In the genomic region with DNA sequence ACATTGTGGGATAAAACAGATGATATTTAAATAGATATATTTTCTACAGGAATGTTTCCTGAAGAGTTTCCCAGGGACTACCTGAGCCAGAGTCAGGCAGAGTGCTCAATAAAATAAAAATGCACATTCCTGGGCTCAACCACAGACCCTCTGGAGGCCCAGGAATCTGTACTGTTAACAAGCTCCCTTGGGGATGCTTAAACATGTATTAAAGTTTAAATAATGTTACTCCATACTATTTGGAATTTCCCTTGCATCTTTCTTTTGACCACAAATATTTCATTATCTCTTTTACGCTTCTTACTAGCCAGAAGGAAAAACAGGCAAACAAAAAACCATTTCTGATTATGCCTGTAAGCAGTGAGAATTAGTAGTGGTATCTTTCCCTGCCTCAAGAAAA, we compare ENCODE assay signal across 1 cellular context.
TF ChIP-seq lines count a peak whose summit lies in the region.

No MANE protein-coding gene starts in this region.

TF ChIP-seq in GM12878, 131 proteins besides CTCF, POLR2A, EP300 and RAD21 (continues in another document):
- TF ChIP-seq DPF2 (IDR thresholded peaks at IDR 0.05) (peak; percentile 60; the same call in 1 of the 2 replicates), NBN (IDR thresholded peaks at IDR 0.05) (0 out of 2 replicates have a peak, but pooled peaks have one; percentile 39), TARDBP (IDR thresholded peaks at IDR 0.05; ENCODE audit: borderline replicate concordance) (no peak), CHD2 (IDR thresholded peaks at IDR 0.05; ENCODE audit: borderline replicate concordance, low read depth, low read length) (no peak), YBX1 (IDR thresholded peaks at IDR 0.05) (no peak), SREBF1 (IDR thresholded peaks at IDR 0.05; ENCODE audit: low read length) (no peak), JUNB (IDR thresholded peaks at IDR 0.05) (no peak), SUPT20H (IDR thresholded peaks at IDR 0.05; ENCODE audit: borderline replicate concordance, control insufficient read depth, low read depth, low read length) (no peak), SIN3A (IDR thresholded peaks at IDR 0.05; ENCODE audit: low read depth, low read length) (no peak), HDAC6 (IDR thresholded peaks at IDR 0.05; ENCODE audit: unreplicated experiment) (no peak), BRCA1 (IDR thresholded peaks at IDR 0.05; ENCODE audit: low read depth, low read length) (no peak), PAX5 (IDR thresholded peaks at IDR 0.05; ENCODE audit: borderline replicate concordance, low read depth, low read length) (no peak), KDM1A (IDR thresholded peaks at IDR 0.05; ENCODE audit: borderline replicate concordance) (no peak), ZNF217 (IDR thresholded peaks at IDR 0.05) (peak; percentile 79; the same call in 1 of the 2 replicates), BHLHE40 (IDR thresholded peaks at IDR 0.05; ENCODE audit: borderline replicate concordance in 1 of 2, low read depth in 2 of 2, low read length in 1 of 2) (no peak)
- TF ChIP-seq, protein P1, sequence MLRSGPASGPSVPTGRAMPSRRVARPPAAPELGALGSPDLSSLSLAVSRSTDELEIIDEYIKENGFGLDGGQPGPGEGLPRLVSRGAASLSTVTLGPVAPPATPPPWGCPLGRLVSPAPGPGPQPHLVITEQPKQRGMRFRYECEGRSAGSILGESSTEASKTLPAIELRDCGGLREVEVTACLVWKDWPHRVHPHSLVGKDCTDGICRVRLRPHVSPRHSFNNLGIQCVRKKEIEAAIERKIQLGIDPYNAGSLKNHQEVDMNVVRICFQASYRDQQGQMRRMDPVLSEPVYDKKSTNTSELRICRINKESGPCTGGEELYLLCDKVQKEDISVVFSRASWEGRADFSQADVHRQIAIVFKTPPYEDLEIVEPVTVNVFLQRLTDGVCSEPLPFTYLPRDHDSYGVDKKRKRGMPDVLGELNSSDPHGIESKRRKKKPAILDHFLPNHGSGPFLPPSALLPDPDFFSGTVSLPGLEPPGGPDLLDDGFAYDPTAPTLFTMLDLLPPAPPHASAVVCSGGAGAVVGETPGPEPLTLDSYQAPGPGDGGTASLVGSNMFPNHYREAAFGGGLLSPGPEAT (IDR thresholded peaks at IDR 0.05; ENCODE audit: low read depth) = 0 out of 2 replicates have a peak, but pooled peaks have one; percentile 44
- TF ChIP-seq, protein P2, sequence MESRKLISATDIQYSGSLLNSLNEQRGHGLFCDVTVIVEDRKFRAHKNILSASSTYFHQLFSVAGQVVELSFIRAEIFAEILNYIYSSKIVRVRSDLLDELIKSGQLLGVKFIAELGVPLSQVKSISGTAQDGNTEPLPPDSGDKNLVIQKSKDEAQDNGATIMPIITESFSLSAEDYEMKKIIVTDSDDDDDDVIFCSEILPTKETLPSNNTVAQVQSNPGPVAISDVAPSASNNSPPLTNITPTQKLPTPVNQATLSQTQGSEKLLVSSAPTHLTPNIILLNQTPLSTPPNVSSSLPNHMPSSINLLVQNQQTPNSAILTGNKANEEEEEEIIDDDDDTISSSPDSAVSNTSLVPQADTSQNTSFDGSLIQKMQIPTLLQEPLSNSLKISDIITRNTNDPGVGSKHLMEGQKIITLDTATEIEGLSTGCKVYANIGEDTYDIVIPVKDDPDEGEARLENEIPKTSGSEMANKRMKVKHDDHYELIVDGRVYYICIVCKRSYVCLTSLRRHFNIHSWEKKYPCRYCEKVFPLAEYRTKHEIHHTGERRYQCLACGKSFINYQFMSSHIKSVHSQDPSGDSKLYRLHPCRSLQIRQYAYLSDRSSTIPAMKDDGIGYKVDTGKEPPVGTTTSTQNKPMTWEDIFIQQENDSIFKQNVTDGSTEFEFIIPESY (IDR thresholded peaks at IDR 0.05) = no peak
- TF ChIP-seq, protein P3, sequence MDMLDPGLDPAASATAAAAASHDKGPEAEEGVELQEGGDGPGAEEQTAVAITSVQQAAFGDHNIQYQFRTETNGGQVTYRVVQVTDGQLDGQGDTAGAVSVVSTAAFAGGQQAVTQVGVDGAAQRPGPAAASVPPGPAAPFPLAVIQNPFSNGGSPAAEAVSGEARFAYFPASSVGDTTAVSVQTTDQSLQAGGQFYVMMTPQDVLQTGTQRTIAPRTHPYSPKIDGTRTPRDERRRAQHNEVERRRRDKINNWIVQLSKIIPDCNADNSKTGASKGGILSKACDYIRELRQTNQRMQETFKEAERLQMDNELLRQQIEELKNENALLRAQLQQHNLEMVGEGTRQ (IDR thresholded peaks at IDR 0.05; ENCODE audit: borderline replicate concordance, low read depth, low read length) = no peak
- TF ChIP-seq, protein P4, sequence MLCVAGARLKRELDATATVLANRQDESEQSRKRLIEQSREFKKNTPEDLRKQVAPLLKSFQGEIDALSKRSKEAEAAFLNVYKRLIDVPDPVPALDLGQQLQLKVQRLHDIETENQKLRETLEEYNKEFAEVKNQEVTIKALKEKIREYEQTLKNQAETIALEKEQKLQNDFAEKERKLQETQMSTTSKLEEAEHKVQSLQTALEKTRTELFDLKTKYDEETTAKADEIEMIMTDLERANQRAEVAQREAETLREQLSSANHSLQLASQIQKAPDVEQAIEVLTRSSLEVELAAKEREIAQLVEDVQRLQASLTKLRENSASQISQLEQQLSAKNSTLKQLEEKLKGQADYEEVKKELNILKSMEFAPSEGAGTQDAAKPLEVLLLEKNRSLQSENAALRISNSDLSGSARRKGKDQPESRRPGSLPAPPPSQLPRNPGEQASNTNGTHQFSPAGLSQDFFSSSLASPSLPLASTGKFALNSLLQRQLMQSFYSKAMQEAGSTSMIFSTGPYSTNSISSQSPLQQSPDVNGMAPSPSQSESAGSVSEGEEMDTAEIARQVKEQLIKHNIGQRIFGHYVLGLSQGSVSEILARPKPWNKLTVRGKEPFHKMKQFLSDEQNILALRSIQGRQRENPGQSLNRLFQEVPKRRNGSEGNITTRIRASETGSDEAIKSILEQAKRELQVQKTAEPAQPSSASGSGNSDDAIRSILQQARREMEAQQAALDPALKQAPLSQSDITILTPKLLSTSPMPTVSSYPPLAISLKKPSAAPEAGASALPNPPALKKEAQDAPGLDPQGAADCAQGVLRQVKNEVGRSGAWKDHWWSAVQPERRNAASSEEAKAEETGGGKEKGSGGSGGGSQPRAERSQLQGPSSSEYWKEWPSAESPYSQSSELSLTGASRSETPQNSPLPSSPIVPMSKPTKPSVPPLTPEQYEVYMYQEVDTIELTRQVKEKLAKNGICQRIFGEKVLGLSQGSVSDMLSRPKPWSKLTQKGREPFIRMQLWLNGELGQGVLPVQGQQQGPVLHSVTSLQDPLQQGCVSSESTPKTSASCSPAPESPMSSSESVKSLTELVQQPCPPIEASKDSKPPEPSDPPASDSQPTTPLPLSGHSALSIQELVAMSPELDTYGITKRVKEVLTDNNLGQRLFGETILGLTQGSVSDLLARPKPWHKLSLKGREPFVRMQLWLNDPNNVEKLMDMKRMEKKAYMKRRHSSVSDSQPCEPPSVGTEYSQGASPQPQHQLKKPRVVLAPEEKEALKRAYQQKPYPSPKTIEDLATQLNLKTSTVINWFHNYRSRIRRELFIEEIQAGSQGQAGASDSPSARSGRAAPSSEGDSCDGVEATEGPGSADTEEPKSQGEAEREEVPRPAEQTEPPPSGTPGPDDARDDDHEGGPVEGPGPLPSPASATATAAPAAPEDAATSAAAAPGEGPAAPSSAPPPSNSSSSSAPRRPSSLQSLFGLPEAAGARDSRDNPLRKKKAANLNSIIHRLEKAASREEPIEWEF (IDR thresholded peaks at IDR 0.05; ENCODE audit: insufficient replicate concordance, low read depth, low read length) = no peak
- TF ChIP-seq, protein P5, sequence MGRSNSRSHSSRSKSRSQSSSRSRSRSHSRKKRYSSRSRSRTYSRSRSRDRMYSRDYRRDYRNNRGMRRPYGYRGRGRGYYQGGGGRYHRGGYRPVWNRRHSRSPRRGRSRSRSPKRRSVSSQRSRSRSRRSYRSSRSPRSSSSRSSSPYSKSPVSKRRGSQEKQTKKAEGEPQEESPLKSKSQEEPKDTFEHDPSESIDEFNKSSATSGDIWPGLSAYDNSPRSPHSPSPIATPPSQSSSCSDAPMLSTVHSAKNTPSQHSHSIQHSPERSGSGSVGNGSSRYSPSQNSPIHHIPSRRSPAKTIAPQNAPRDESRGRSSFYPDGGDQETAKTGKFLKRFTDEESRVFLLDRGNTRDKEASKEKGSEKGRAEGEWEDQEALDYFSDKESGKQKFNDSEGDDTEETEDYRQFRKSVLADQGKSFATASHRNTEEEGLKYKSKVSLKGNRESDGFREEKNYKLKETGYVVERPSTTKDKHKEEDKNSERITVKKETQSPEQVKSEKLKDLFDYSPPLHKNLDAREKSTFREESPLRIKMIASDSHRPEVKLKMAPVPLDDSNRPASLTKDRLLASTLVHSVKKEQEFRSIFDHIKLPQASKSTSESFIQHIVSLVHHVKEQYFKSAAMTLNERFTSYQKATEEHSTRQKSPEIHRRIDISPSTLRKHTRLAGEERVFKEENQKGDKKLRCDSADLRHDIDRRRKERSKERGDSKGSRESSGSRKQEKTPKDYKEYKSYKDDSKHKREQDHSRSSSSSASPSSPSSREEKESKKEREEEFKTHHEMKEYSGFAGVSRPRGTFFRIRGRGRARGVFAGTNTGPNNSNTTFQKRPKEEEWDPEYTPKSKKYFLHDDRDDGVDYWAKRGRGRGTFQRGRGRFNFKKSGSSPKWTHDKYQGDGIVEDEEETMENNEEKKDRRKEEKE (IDR thresholded peaks at IDR 0.05) = no peak
- TF ChIP-seq, protein P6, sequence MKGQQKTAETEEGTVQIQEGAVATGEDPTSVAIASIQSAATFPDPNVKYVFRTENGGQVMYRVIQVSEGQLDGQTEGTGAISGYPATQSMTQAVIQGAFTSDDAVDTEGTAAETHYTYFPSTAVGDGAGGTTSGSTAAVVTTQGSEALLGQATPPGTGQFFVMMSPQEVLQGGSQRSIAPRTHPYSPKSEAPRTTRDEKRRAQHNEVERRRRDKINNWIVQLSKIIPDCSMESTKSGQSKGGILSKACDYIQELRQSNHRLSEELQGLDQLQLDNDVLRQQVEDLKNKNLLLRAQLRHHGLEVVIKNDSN (IDR thresholded peaks at IDR 0.05; ENCODE audit: borderline replicate concordance, extremely low read length, insufficient read depth, low read depth, low read length) = no peak
- TF ChIP-seq, protein P7, sequence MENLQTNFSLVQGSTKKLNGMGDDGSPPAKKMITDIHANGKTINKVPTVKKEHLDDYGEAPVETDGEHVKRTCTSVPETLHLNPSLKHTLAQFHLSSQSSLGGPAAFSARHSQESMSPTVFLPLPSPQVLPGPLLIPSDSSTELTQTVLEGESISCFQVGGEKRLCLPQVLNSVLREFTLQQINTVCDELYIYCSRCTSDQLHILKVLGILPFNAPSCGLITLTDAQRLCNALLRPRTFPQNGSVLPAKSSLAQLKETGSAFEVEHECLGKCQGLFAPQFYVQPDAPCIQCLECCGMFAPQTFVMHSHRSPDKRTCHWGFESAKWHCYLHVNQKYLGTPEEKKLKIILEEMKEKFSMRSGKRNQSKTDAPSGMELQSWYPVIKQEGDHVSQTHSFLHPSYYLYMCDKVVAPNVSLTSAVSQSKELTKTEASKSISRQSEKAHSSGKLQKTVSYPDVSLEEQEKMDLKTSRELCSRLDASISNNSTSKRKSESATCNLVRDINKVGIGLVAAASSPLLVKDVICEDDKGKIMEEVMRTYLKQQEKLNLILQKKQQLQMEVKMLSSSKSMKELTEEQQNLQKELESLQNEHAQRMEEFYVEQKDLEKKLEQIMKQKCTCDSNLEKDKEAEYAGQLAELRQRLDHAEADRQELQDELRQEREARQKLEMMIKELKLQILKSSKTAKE (IDR thresholded peaks at IDR 0.05; ENCODE audit: low read depth, poor library complexity, severe bottlenecking) = peak; percentile 63
- TF ChIP-seq, protein P8, sequence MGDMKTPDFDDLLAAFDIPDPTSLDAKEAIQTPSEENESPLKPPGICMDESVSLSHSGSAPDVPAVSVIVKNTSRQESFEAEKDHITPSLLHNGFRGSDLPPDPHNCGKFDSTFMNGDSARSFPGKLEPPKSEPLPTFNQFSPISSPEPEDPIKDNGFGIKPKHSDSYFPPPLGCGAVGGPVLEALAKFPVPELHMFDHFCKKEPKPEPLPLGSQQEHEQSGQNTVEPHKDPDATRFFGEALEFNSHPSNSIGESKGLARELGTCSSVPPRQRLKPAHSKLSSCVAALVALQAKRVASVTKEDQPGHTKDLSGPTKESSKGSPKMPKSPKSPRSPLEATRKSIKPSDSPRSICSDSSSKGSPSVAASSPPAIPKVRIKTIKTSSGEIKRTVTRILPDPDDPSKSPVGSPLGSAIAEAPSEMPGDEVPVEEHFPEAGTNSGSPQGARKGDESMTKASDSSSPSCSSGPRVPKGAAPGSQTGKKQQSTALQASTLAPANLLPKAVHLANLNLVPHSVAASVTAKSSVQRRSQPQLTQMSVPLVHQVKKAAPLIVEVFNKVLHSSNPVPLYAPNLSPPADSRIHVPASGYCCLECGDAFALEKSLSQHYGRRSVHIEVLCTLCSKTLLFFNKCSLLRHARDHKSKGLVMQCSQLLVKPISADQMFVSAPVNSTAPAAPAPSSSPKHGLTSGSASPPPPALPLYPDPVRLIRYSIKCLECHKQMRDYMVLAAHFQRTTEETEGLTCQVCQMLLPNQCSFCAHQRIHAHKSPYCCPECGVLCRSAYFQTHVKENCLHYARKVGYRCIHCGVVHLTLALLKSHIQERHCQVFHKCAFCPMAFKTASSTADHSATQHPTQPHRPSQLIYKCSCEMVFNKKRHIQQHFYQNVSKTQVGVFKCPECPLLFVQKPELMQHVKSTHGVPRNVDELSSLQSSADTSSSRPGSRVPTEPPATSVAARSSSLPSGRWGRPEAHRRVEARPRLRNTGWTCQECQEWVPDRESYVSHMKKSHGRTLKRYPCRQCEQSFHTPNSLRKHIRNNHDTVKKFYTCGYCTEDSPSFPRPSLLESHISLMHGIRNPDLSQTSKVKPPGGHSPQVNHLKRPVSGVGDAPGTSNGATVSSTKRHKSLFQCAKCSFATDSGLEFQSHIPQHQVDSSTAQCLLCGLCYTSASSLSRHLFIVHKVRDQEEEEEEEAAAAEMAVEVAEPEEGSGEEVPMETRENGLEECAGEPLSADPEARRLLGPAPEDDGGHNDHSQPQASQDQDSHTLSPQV (IDR thresholded peaks at IDR 0.05) = no peak
- TF ChIP-seq, protein P9, sequence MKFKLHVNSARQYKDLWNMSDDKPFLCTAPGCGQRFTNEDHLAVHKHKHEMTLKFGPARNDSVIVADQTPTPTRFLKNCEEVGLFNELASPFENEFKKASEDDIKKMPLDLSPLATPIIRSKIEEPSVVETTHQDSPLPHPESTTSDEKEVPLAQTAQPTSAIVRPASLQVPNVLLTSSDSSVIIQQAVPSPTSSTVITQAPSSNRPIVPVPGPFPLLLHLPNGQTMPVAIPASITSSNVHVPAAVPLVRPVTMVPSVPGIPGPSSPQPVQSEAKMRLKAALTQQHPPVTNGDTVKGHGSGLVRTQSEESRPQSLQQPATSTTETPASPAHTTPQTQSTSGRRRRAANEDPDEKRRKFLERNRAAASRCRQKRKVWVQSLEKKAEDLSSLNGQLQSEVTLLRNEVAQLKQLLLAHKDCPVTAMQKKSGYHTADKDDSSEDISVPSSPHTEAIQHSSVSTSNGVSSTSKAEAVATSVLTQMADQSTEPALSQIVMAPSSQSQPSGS (IDR thresholded peaks at IDR 0.05; ENCODE audit: low read length) = peak; percentile 64
